Comparison of ENCODE assay signal across 24 cellular contexts in the genomic region with DNA sequence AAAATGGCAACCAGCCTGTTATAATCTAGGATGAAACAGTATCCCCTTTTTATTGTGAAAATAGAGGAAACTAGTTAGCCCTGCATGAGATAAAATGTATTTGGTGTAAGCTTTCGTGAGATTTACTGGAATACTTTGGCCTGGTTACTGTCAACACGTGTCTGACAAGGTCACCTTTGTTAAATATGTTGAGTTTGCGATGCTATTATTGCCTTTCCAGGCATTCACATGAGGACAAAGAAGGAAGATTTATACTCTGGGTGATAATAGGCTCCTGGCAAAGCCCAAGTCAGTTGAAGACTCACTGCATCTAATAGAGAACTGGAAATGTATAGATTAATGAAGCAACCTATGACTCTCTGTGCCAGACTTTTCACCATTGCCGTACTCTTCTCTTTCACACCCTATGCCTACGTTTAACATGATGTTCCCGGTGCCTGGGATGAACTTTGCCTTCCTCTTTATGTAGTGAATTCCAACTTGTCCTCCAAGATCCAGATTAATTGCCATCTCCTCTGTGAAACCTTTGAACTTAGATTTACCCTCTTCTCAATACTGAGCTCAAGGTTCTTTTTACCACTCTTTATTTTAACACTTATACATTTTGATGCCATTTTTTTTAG. TPM values are rescaled to one million over a fixed set of nuclear protein-coding genes. Genes with fewer than 3 reads are reported as not detected.
DNase-seq lines count a peak whose midpoint lies in the region; ATAC-seq, FAIRE-seq and TF ChIP-seq lines count a peak whose summit lies in the region.
"Had no signal": no experiment of that assay in that cellular context is flagged by ENCODE, and none has a peak within 500 bp of the region (broad histone marks: within the 10 kb centered on the region; RNA-seq: fewer than 3 reads in every experiment).

No MANE protein-coding gene starts in this region.

- no TSS peak for BruUV-seq in HepG2 (replicated peaks; lab: Mats Ljungman, UMichigan)

- WGBS in HepG2 (ENCODE audit: low lambda C conversion rate) = 67% methylated on average over 6 of the region's 6 CpGs
- WGBS in right lobe of liver (ENCODE audit: insufficient coverage, low coverage, low lambda C conversion rate, missing lambda C conversion rate) = 66% methylated on average over 6 of the region's 6 CpGs

- POLR2A ChIA-PET in HepG2 (lab: Yijun Ruan, JAX) = interaction anchor here (2.4 kb wide), 1 partner anchor 9 kb away, joined by 8 read pairs; no protein-coding TSS in a partner anchor

- H3K4me3 ChIP-seq in HepG2 (replicated peaks in 1 of 3; ENCODE audit: insufficient read depth in 1 of 3, low read depth in 2 of 3, low read length in 3 of 3) (no peak overlapping the region), right lobe of liver (no peak overlapping the region)
- H3K4me3 ChIP-seq: GM12878, SJCRH30 had no signal

- H4K20me1 ChIP-seq in HepG2 (ENCODE audit: insufficient read depth, low read length) = peaks cover 3% of the 10 kb centered on the region

- TF ChIP-seq POLR2A in HepG2 (IDR thresholded peaks at IDR 0.05; ENCODE audit: insufficient read depth in 1 of 2, low read depth in 2 of 2, low read length in 2 of 2) (no peak), right lobe of liver (IDR thresholded peaks at IDR 0.05) (no peak)

- no peak overlapping the region for H3K9ac ChIP-seq in HepG2 (ENCODE audit: insufficient read depth, low read depth, low read length)

- CTCF ChIA-PET in HepG2 (lab: Yijun Ruan, JAX; ENCODE audit: low intra/inter-chr PET ratio, low total read pairs) = no interaction called here

- H3K36me3 ChIP-seq in HepG2 (replicated peaks in 1 of 2; ENCODE audit: control insufficient read depth in 1 of 2, insufficient read depth in 2 of 2, low read length in 2 of 2) = peaks cover 4 to 14% of the 10 kb centered on the region in 2 experiments; a peak in 4 of 5 replicates
- H3K36me3 ChIP-seq in right lobe of liver = no peaks in the 10 kb centered on the region
- H3K36me3 ChIP-seq: SJCRH30 had no signal

- H3K27me3 ChIP-seq in HepG2 (ENCODE audit: control insufficient read depth in 1 of 2, insufficient read depth in 2 of 2, low read length in 2 of 2) = no peaks in the 10 kb centered on the region
- no peaks in the 10 kb centered on the region for H3K27me3 ChIP-seq in right lobe of liver
- no peaks in the 10 kb centered on the region for H3K27me3 ChIP-seq in foreskin keratinocyte
- H3K27me3 ChIP-seq: SJCRH30 had no signal

- TF ChIP-seq CTCF in HepG2 (CRISPR knock-in tag; IDR thresholded peaks at IDR 0.05) (no peak), right lobe of liver (IDR thresholded peaks at IDR 0.05) (no peak), foreskin keratinocyte (conservative IDR thresholded peaks at IDR 0.05) (no peak), GM20000 (IDR thresholded peaks at IDR 0.05; ENCODE audit: extremely low read depth, missing control alignments) (no peak)

- H3K9me3 ChIP-seq in HepG2 (ENCODE audit: low read length) (no peaks in the 10 kb centered on the region), right lobe of liver (no peaks in the 10 kb centered on the region)
- H3K9me3 ChIP-seq: SJCRH30 had no signal

- H3K79me2 ChIP-seq in HepG2 (ENCODE audit: insufficient read depth, low read length) = peaks cover 76% of the 10 kb centered on the region

- ATAC-seq in HepG2 (no peak), right lobe of liver (no peak), SK-N-SH treated with all-trans-retinoic acid at 6 μM for 48 hours (no peak), foreskin keratinocyte (no peak), HG02610 (IDR thresholded peaks at IDR 0.05; ENCODE audit: unreplicated experiment) (no peak), GM18868 (IDR thresholded peaks at IDR 0.05; ENCODE audit: unreplicated experiment) (no peak)
- ATAC-seq: GM12878 had no signal

- no peak for FAIRE-seq in HepG2 (lab: Jason Lieb, UNC)
- FAIRE-seq: GM12878, GM19239, H1 had no signal

- no peak overlapping the region for H2AFZ ChIP-seq in HepG2 (ENCODE audit: low read length)

- H3K27ac ChIP-seq in HepG2 (ENCODE audit: extremely low read length, insufficient read depth, low read length) (peak overlapping the region; percentile 10), right lobe of liver (no peak overlapping the region), foreskin keratinocyte (peak overlapping the region; percentile 64)
- H3K27ac ChIP-seq: SJCRH30 had no signal

- in situ Hi-C loops in HepG2 (cut with HindIII; ENCODE audit: extremely low pct_ligation_motif_present, low pct_unique_long_range_greater_than_20kb) = no loop called here

- no peak for DNase-seq in HepG2 (ENCODE audit: low spot score)
- no peak for DNase-seq in right lobe of liver
- DNase-seq in foreskin keratinocyte = no peak
- DNase-seq in NCI-H1092 treated with DMSO at 0.1 percent for 48 hours (lab: John Stamatoyannopoulos, UW) = no peak
- no peak for DNase-seq in GM20000 (ENCODE audit: low spot score)
- DNase-seq: 8988T; C1 segment of cervical spinal cord; CD8-positive, alpha-beta memory T cell; DMS53; EL; KG1; MV-4-11; NCI-H1417 treated with DMSO at 0.1 percent for 48 hours; NCI-H1930; NCI-H226; NCI-H524; NCI-H82; SJCRH30 had no signal

- 0 out of 2 replicates have a peak overlapping the region, but pooled peaks have one; percentile 7 for H3K4me2 ChIP-seq in HepG2 (ENCODE audit: low read depth, low read length)

- TF ChIP-seq EP300 in HepG2 (IDR thresholded peaks at IDR 0.05; ENCODE audit: low read depth in 2 of 2, low read length in 2 of 2) (peak in 1 of 2 experiments; percentile 24; a peak in 1 of 4 replicates), HepG2 (CRISPR knock-in tag; IDR thresholded peaks at IDR 0.05; ENCODE audit: borderline replicate concordance) (0 out of 2 replicates have a peak, but pooled peaks have one; percentile 15)

- H3K4me1 ChIP-seq in HepG2 (ENCODE audit: insufficient read depth, low read length) (peaks cover 93% of the 10 kb centered on the region), right lobe of liver (no peaks in the 10 kb centered on the region), foreskin keratinocyte (peaks cover 71% of the 10 kb centered on the region)
- H3K4me1 ChIP-seq: SJCRH30 had no signal

- TF ChIP-seq RAD21 in HepG2 (CRISPR knock-in tag; IDR thresholded peaks at IDR 0.05) = no peak

- intact Hi-C loops in HepG2 (cut with micrococcal nuclease; ENCODE audit: unreplicated experiment) = no loop called here
- intact Hi-C loops in right lobe of liver (cut with DNase I) = no loop called here

TF ChIP-seq in HepG2, 621 proteins besides CTCF, POLR2A, EP300 and RAD21 (continues in another document):
- 0 out of 2 replicates have a peak, but pooled peaks have one; percentile 32 for TF ChIP-seq HMG20A (CRISPR knock-in tag; IDR thresholded peaks at IDR 0.05; ENCODE audit: borderline replicate concordance)
- 0 out of 2 replicates have a peak, but pooled peaks have one; percentile 17 for TF ChIP-seq FOSL2 (CRISPR knock-in tag; IDR thresholded peaks at IDR 0.05)
- TF ChIP-seq ZNF644 (CRISPR knock-in tag; IDR thresholded peaks at IDR 0.05; ENCODE audit: low read depth) = peak; percentile 75
- peak; percentile 79 for TF ChIP-seq NCOA2 (CRISPR knock-in tag; IDR thresholded peaks at IDR 0.05)
- TF ChIP-seq FOXA3 (CRISPR knock-in tag; IDR thresholded peaks at IDR 0.05) = peak; percentile 57; the same call in 1 of the 2 replicates
- TF ChIP-seq BCL6 (CRISPR knock-in tag; IDR thresholded peaks at IDR 0.05) = peak; percentile 88
- no peak for TF ChIP-seq SOX13 (IDR thresholded peaks at IDR 0.05)
- TF ChIP-seq SOX13 (CRISPR knock-in tag; conservative IDR thresholded peaks at IDR 0.05 in 1 of 2, IDR thresholded peaks at IDR 0.05 in 1 of 2) = peak in 1 of 2 experiments; percentile 90; a peak in 2 of 4 replicates

TF ChIP-seq in SK-N-SH treated with all-trans-retinoic acid at 6 μM for 48 hours, 23 proteins besides CTCF, POLR2A, EP300 and RAD21:
- TF ChIP-seq TOX (CRISPR knock-in tag; IDR thresholded peaks at IDR 0.05; ENCODE audit: borderline replicate concordance) = peak; percentile 59; the same call in 1 of the 2 replicates
- TF ChIP-seq ESRRG (CRISPR knock-in tag; IDR thresholded peaks at IDR 0.05) = no peak
- TF ChIP-seq, protein P1, sequence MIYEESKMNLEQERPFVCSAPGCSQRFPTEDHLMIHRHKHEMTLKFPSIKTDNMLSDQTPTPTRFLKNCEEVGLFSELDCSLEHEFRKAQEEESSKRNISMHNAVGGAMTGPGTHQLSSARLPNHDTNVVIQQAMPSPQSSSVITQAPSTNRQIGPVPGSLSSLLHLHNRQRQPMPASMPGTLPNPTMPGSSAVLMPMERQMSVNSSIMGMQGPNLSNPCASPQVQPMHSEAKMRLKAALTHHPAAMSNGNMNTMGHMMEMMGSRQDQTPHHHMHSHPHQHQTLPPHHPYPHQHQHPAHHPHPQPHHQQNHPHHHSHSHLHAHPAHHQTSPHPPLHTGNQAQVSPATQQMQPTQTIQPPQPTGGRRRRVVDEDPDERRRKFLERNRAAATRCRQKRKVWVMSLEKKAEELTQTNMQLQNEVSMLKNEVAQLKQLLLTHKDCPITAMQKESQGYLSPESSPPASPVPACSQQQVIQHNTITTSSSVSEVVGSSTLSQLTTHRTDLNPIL (CRISPR knock-in tag; IDR thresholded peaks at IDR 0.05; ENCODE audit: low read depth) = no peak

RNA-seq across cellular contexts. Expression of gene ITGA2, which starts 33.8 kb away (rescaled TPM):
- 10.2 and 15.8 TPM in 2 replicates for total RNA-seq in HepG2 (2016; rRNA removed; fragmentation: Illumina TruSeq; extraction: Trizol)
- 0.79 and 0.91 TPM in 2 replicates for total RNA-seq in HepG2 (2016; cell fraction: cytosol; rRNA removed; fragmentation: Illumina TruSeq; extraction: Trizol; ENCODE audit: low read depth)
- 9.7 and 15.3 TPM in 2 replicates for total RNA-seq in HepG2 (2016; cell fraction: insoluble cytoplasmic fraction; rRNA removed; fragmentation: Illumina TruSeq; extraction: Trizol)
- 2.3 and 3.0 TPM in 2 replicates for total RNA-seq in HepG2 (2016; cell fraction: membrane; rRNA removed; fragmentation: Illumina TruSeq; extraction: Trizol)
- total RNA-seq in HepG2 (2016; cell fraction: nucleus; rRNA removed; fragmentation: Illumina TruSeq; extraction: Trizol) = 25.3 and 27.8 TPM in 2 replicates
- polyA plus RNA-seq in HepG2 (2011; rRNA removed) = 49.3 and 58.3 TPM in 2 replicates
- polyA plus RNA-seq in HepG2 (2011; cell fraction: cytosol; rRNA removed) = 24.9 and 38.8 TPM in 2 replicates
- polyA plus RNA-seq in HepG2 (2011; cell fraction: nucleus; rRNA removed) = 27.4 and 30.0 TPM in 2 replicates
- 40.3 and 49.9 TPM in 2 replicates for polyA plus RNA-seq in HepG2 (2012)
- 0.17 and 0.20 TPM in 2 replicates for polyA plus RNA-seq in HepG2 (2016; cell fraction: cytosol; fragmentation: Illumina TruSeq; extraction: Trizol; ENCODE audit: low read depth)
- polyA plus RNA-seq in HepG2 (2016; cell fraction: insoluble cytoplasmic fraction; fragmentation: Illumina TruSeq; extraction: Trizol; ENCODE audit: low read depth) = 3.7 TPM in 2 replicates
- 0.45 and 0.72 TPM in 2 replicates for polyA plus RNA-seq in HepG2 (2016; cell fraction: membrane; fragmentation: Illumina TruSeq; extraction: Trizol; ENCODE audit: low read depth)
- 15.1 and 16.2 TPM in 2 replicates for polyA plus RNA-seq in HepG2 (2016; cell fraction: nucleus; fragmentation: Illumina TruSeq; extraction: Trizol; ENCODE audit: insufficient read depth, low read depth)
- polyA minus RNA-seq in HepG2 (2011; rRNA and poly(A)+ RNA removed; ENCODE audit: low replicate concordance) = 19.4 and 121 TPM in 2 replicates
- 105 and 135 TPM in 2 replicates for polyA minus RNA-seq in HepG2 (2011; cell fraction: cytosol; rRNA and poly(A)+ RNA removed)
- polyA minus RNA-seq in HepG2 (2011; cell fraction: nucleus; rRNA and poly(A)+ RNA removed) = 209 and 232 TPM in 2 replicates
- total RNA-seq in right lobe of liver = 1 to 10 TPM in 1 of 6 experiments, under 1 TPM in 5; 0.11 to 1.6 (median 0.40) TPM
- 78.7 and 140 TPM in 2 replicates for total RNA-seq in foreskin keratinocyte
- 9.1 and 14.7 TPM in 2 replicates for polyA plus RNA-seq in foreskin keratinocyte

Comparison
In these comparisons a context has a peak if more than half of its experiments do, and no peak if none do; other contexts are left out.
1. H3K27ac ChIP-seq: peak in HepG2 (single experiment) and foreskin keratinocyte (single experiment); none in right lobe of liver (0 of 3).